15 cellular contexts compared by ENCODE assay signal in genomic region chr2:119475857-119476244, GRCh38. TPM values are rescaled to one million over a fixed set of nuclear protein-coding genes. Genes with fewer than 3 reads are reported as not detected.
"Had no signal": no experiment of that assay in that cellular context is flagged by ENCODE, and none has a peak within 500 bp of the region (broad histone marks: within the 10 kb centered on the region; RNA-seq: fewer than 3 reads in every experiment).

No MANE protein-coding gene starts in this region.

- FAIRE-seq: frontal cortex, small intestine had no signal

- H3K4me3 ChIP-seq: breast epithelium, upper lobe of right lung had no signal

- H3K27ac Mint-ChIP-seq: activated CD4-positive, alpha-beta T cell treated with anti-CD3 and anti-CD28 coated beads, Interleukin-2, amount 10 ng/mL, durations not matched to agents 7 days and 5 days; immature natural killer cell had no signal

- H3K36me3 ChIP-seq: breast epithelium, upper lobe of right lung had no signal

- H3K4me1 ChIP-seq: breast epithelium had no signal

- H3K9me3 Mint-ChIP-seq: activated CD4-positive, alpha-beta T cell treated with anti-CD3 and anti-CD28 coated beads, Interleukin-2, amount 10 ng/mL, durations not matched to agents 7 days and 5 days; dendritic cell treated with granulocyte-macrophage colony-stimulating factor and Interleukin-4, amounts not matched to agents 40 ng/mL and 50 ng/mL, for 4 days; immature natural killer cell; naive B cell had no signal

- H3K4me3 Mint-ChIP-seq: activated CD4-positive, alpha-beta T cell treated with anti-CD3 and anti-CD28 coated beads, Interleukin-2, amount 10 ng/mL, durations not matched to agents 7 days and 5 days; dendritic cell treated with granulocyte-macrophage colony-stimulating factor and Interleukin-4, amounts not matched to agents 40 ng/mL and 50 ng/mL, for 4 days; immature natural killer cell; naive B cell had no signal

- H3K27me3 Mint-ChIP-seq: activated CD4-positive, alpha-beta T cell treated with anti-CD3 and anti-CD28 coated beads, Interleukin-2, amount 10 ng/mL, durations not matched to agents 7 days and 5 days had no signal

- H3K9me3 ChIP-seq: breast epithelium, upper lobe of right lung had no signal

- H3K27ac ChIP-seq: breast epithelium, upper lobe of right lung had no signal

- H3K36me3 Mint-ChIP-seq: immature natural killer cell, naive B cell had no signal

- H3K4me1 Mint-ChIP-seq: activated CD4-positive, alpha-beta T cell treated with anti-CD3 and anti-CD28 coated beads, Interleukin-2, amount 10 ng/mL, durations not matched to agents 7 days and 5 days had no signal

- DNase-seq: activated naive CD4-positive, alpha-beta T cell; activated T-cell treated with anti-CD3 and anti-CD28 coated beads for 4 hours; stimulated activated naive CD4-positive, alpha-beta T cell treated with Interleukin-2 at 50 U/mL for 16 hours had no signal

RNA-seq across cellular contexts. Expression of gene TMEM37, which starts 44.2 kb away (rescaled TPM):
- total RNA-seq: activated CD4-positive, alpha-beta T cell treated with anti-CD3 and anti-CD28 coated beads, Interleukin-2, amount 10 ng/mL, durations not matched to agents 7 days and 5 days; frontal cortex; mononuclear cell; temporal lobe had no signal
- polyA plus RNA-seq: immature natural killer cell had no signal

RNA-seq across cellular contexts. Expression of gene SCTR, which starts 48.4 kb away (rescaled TPM):
- total RNA-seq: activated CD4-positive, alpha-beta T cell treated with anti-CD3 and anti-CD28 coated beads, Interleukin-2, amount 10 ng/mL, durations not matched to agents 7 days and 5 days; breast epithelium; fibroblast of lung; lung microvascular endothelial cell; mononuclear cell had no signal
- polyA plus RNA-seq: fibroblast of lung, immature natural killer cell had no signal
